ENCODE assay signal across 8 cellular contexts in genomic region chr11:506238-506949, GRCh38. TPM values are rescaled to one million over a fixed set of nuclear protein-coding genes. Genes with fewer than 3 reads are reported as not detected.
DNase-seq lines count a peak whose midpoint lies in the region; ATAC-seq and TF ChIP-seq lines count a peak whose summit lies in the region.

No MANE protein-coding gene starts in this region.

- H3K4me1 ChIP-seq in adrenal gland (replicated peaks in 1 of 2) (peaks cover 27 to 43% of the 10 kb centered on the region in 2 donors), upper lobe of left lung (peaks cover 43 to 57% (median 46%) of the 10 kb centered on the region in 4 donors)

- peak overlapping the region; percentile 98 to 100 (median 100) for H3K27ac ChIP-seq in adrenal gland
- H3K27ac ChIP-seq in upper lobe of left lung = peak overlapping the region; percentile 98 to 100 (median 99)

- ATAC-seq in HG02798 (IDR thresholded peaks at IDR 0.05; ENCODE audit: poor library complexity, unreplicated experiment) (peak; percentile 80), left cardiac atrium (peak; percentile 86 to 87), upper lobe of left lung (ENCODE audit: low FRiP score in 2 of 2) (peak; percentile 90 to 91)

- TF ChIP-seq EP300 in upper lobe of left lung (IDR thresholded peaks at IDR 0.05) = peak in 3 of 4 donors; percentile 61 to 88 (median 85)

- 0 to 1% (median 0%) methylated on average over 19 to 63 of the region's 63 CpGs for WGBS in adrenal gland, 4 donors
- WGBS in upper lobe of left lung, 2 donors = 0% methylated on average over 27 of the region's 63 CpGs

- peak; percentile 95 for DNase-seq in NCI-H1436 (lab: John Stamatoyannopoulos, UW)
- peak; percentile 92 for DNase-seq in SW480 (ENCODE audit: low spot score)
- DNase-seq in adrenal gland = peak; percentile 98 to 99 (median 98)
- DNase-seq in left cardiac atrium = peak; percentile 99
- peak; percentile 96 to 100 (median 97) for DNase-seq in posterior cingulate gyrus
- peak; percentile 96 to 100 for DNase-seq in upper lobe of left lung

- H3K27me3 ChIP-seq in adrenal gland = no peaks in the 10 kb centered on the region
- no peaks in the 10 kb centered on the region for H3K27me3 ChIP-seq in upper lobe of left lung

- TF ChIP-seq CTCF in GM12875 (IDR thresholded peaks at IDR 0.05; ENCODE audit: borderline replicate concordance, insufficient read depth, low read depth, low read length) = no peak
- peak in 3 of 6 experiments; percentile 18 to 35 (median 31) for TF ChIP-seq CTCF in adrenal gland (IDR thresholded peaks at IDR 0.05)
- TF ChIP-seq CTCF in upper lobe of left lung (IDR thresholded peaks at IDR 0.05) = peak in 4 of 6 experiments; percentile 16 to 46 (median 32)

- H3K4me3 ChIP-seq in GM12875 (ENCODE audit: low read depth, low read length) (peak overlapping the region; percentile 80), adrenal gland (peak overlapping the region; percentile 52 to 92 (median 80)), upper lobe of left lung (peak overlapping the region; percentile 60 to 82 (median 72))

- TF ChIP-seq POLR2A in adrenal gland (IDR thresholded peaks at IDR 0.05) (peak; percentile 75 to 90), upper lobe of left lung (IDR thresholded peaks at IDR 0.05) (peak; percentile 41 to 93 (median 66))

- H3K36me3 ChIP-seq in adrenal gland (replicated peaks in 1 of 2) (peaks cover 0 to 6% of the 10 kb centered on the region in 2 donors), upper lobe of left lung (peaks cover 0 to 34% (median 21%) of the 10 kb centered on the region in 4 donors)

- no peaks in the 10 kb centered on the region for H3K9me3 ChIP-seq in adrenal gland (replicated peaks in 1 of 3)
- H3K9me3 ChIP-seq in upper lobe of left lung = no peaks in the 10 kb centered on the region

- intact Hi-C loops in adrenal gland (cut with DNase I) (loop anchor here in 1 of 2 donors (10.0 kb wide), 1 partner anchor 52 kb away; the partner anchor contains the start of gene PTDSS2), left cardiac atrium (cut with DNase I) (loop anchor here in 1 of 2 donors (1.0 kb wide), 1 partner anchor 58 kb away; no protein-coding TSS in a partner anchor), posterior cingulate gyrus (cut with DNase I) (loop anchor here (1.0 to 5.0 kb wide), 2 partner anchors 56 to 134 kb away; partner anchors contain the start of gene PTDSS2)

RNA-seq across cellular contexts. Expression of gene RNH1, which starts 0.6 kb away (rescaled TPM):
- total RNA-seq in adrenal gland (100 to 1,000 TPM; 190 to 342 (median 264) TPM), left cardiac atrium (100 to 1,000 TPM; 153 to 159 TPM), upper lobe of left lung (100 to 1,000 TPM; 236 to 374 (median 339) TPM)
- 100 to 1,000 TPM in 2 of 3 donors, 10 to 100 TPM in 1; 36.3 to 125 (median 110) TPM for polyA plus RNA-seq in adrenal gland

RNA-seq across cellular contexts. Expression of gene HRAS, which starts 29.0 kb away (rescaled TPM):
- total RNA-seq in adrenal gland (10 to 100 TPM; 10.8 to 45.0 (median 39.0) TPM), left cardiac atrium (10 to 100 TPM; 47.9 to 56.5 TPM), upper lobe of left lung (10 to 100 TPM; 45.5 to 85.0 (median 59.9) TPM)
- polyA plus RNA-seq in adrenal gland = 100 to 1,000 TPM in 2 of 3 donors, 10 to 100 TPM in 1; 18.7 to 190 (median 164) TPM

RNA-seq across cellular contexts. Expression of gene LRRC56, which starts 30.9 kb away (rescaled TPM):
- 1 to 10 TPM in 2 of 8 donors, under 1 TPM in 5, not detected in 1; 0.32 to 1.7 (median 0.93) TPM for total RNA-seq in adrenal gland
- 1 to 10 TPM in 2 of 3 donors, not detected in 1; 1.7 to 4.3 TPM for polyA plus RNA-seq in adrenal gland
- total RNA-seq in left cardiac atrium = under 1 TPM; 0.47 to 0.68 TPM
- total RNA-seq in upper lobe of left lung = 10 to 100 TPM in 1 of 6 donors, 1 to 10 TPM in 5; 3.5 to 11.5 (median 5.8) TPM

RNA-seq across cellular contexts. Expression of gene LMNTD2, which starts 54.1 kb away (rescaled TPM):
- total RNA-seq in adrenal gland = 1 to 10 TPM in 7 of 8 donors, under 1 TPM in 1; 0.35 to 9.1 (median 6.1) TPM
- polyA plus RNA-seq in adrenal gland = 10 to 100 TPM in 2 of 3 donors, under 1 TPM in 1; 0.20 to 21.0 (median 12.7) TPM
- 1 to 10 TPM in 1 of 2 donors, under 1 TPM in 1; 0.58 to 1.1 TPM for total RNA-seq in left cardiac atrium
- total RNA-seq in upper lobe of left lung = 10 to 100 TPM in 2 of 6 donors, 1 to 10 TPM in 4; 4.6 to 32.5 (median 6.7) TPM

RNA-seq across cellular contexts. Expression of gene RASSF7, which starts 54.4 kb away (rescaled TPM):
- total RNA-seq in adrenal gland = 10 to 100 TPM in 4 of 8 donors, 1 to 10 TPM in 4; 2.9 to 18.2 (median 7.9) TPM
- 10 to 100 TPM in 1 of 3 donors, 1 to 10 TPM in 1, under 1 TPM in 1; 0.33 to 19.9 (median 9.8) TPM for polyA plus RNA-seq in adrenal gland
- 1 to 10 TPM; 3.2 to 4.4 TPM for total RNA-seq in left cardiac atrium
- total RNA-seq in upper lobe of left lung = 100 to 1,000 TPM in 5 of 6 donors, 10 to 100 TPM in 1; 80.2 to 222 (median 129) TPM

Comparison
In these comparisons a context has a peak if more than half of its experiments do, and no peak if none do; other contexts are left out.
1. Peak in every context shown above with its lines: DNase-seq, ATAC-seq, H3K4me3 ChIP-seq and H3K27ac ChIP-seq.